Comparison of ENCODE assay signal across 8 cellular contexts in genomic region chr7:44980393-44981034, GRCh38. TPM values are rescaled to one million over a fixed set of nuclear protein-coding genes. Genes with fewer than 3 reads are reported as not detected.
A peak's percentile ranks its signal among the peaks of the same experiment; 100 is the strongest.
DNase-seq lines count a peak whose midpoint lies in the region; ATAC-seq and TF ChIP-seq lines count a peak whose summit lies in the region.

No MANE protein-coding gene starts in this region.

- H3K36me3 ChIP-seq in ACC112 (ENCODE audit: insufficient read depth, low read length) (peaks cover 26% of the 10 kb centered on the region), fibroblast of lung (ENCODE audit: control insufficient read depth, insufficient read depth, low read length) (peaks cover 22% of the 10 kb centered on the region)

- H3K4me1 Mint-ChIP-seq in activated CD4-positive, alpha-beta T cell treated with anti-CD3 and anti-CD28 coated beads for 36 hours: peaks cover 68% of the 10 kb centered on the region

- H3K79me2 ChIP-seq in ACC112 (ENCODE audit: control insufficient read depth, insufficient read depth, low read length, unreplicated experiment) (peaks cover 23% of the 10 kb centered on the region), fibroblast of lung (ENCODE audit: control insufficient read depth, insufficient read depth, low read length) (peaks cover 17% of the 10 kb centered on the region)

- POLR2A ChIA-PET in activated CD4-positive, alpha-beta T cell treated with anti-CD3 and anti-CD28 coated beads for 36 hours (lab: Charles Lee): interaction anchor here (0.7 to 6.8 kb wide), 9 partner anchors 19 to 342 kb away, joined by 3 to 99 read pairs (median 6); partner anchors contain the start of genes CCM2, H2AZ2, PURB and TBRG4

- H4K20me1 ChIP-seq in fibroblast of lung (ENCODE audit: control insufficient read depth, extremely low read depth, insufficient read depth, low read length): no peaks in the 10 kb centered on the region

- peak overlapping the region; percentile 99 for H3K27ac Mint-ChIP-seq in activated CD4-positive, alpha-beta T cell treated with anti-CD3 and anti-CD28 coated beads for 36 hours

- CTCF ChIA-PET in activated CD4-positive, alpha-beta T cell treated with anti-CD3 and anti-CD28 coated beads for 36 hours (lab: Charles Lee): interaction anchor here (0.6 to 3.7 kb wide), 6 partner anchors 21 to 341 kb away, joined by 3 to 20 read pairs (median 4); no protein-coding TSS in a partner anchor

- DNase-seq in activated CD4-positive, alpha-beta T cell treated with anti-CD3 and anti-CD28 coated beads for 36 hours: peak; percentile 94
- DNase-seq in fibroblast of lung (ENCODE audit: low read depth in 2 of 2) (peak; percentile 81 to 86), T1000 (lab: John Stamatoyannopoulos, UW) (no peak), HuH-7 (ENCODE audit: low spot score) (no peak)
- DNase-seq in stimulated activated CD4-positive, alpha-beta T cell treated with anti-CD3 and anti-CD28 coated beads, Interleukin-4, amount 100 ng/mL, for 24 hours: peak; percentile 87

- H3K4me3 ChIP-seq in ACC112 (ENCODE audit: low read depth, low read length) (no peak overlapping the region), fibroblast of lung (replicated peaks in 1 of 4; ENCODE audit: control extremely low read depth in 1 of 4, insufficient read depth in 1 of 4, low read depth in 3 of 4, low read length in 4 of 4) (no peak overlapping the region)

- H3K27me3 ChIP-seq in ACC112 (ENCODE audit: insufficient read depth, low read length) (no peaks in the 10 kb centered on the region), fibroblast of lung (ENCODE audit: control insufficient read depth, insufficient read depth, low read length) (no peaks in the 10 kb centered on the region)

- H3K9ac ChIP-seq in fibroblast of lung (ENCODE audit: insufficient read depth, low read length): no peak overlapping the region

- intact Hi-C loops in activated CD4-positive, alpha-beta T cell treated with anti-CD3 and anti-CD28 coated beads for 36 hours (cut with DNase I, micrococcal nuclease): loop anchor here (1.0 to 10.0 kb wide), 14 partner anchors 19 to 956 kb away; partner anchors contain the start of genes PPIA (in 2 of the 2), TBRG4 (in 2 of the 2), CCM2 (in 1 of the 2) and H2AZ2 (in 1 of the 2)

- H3K36me3 Mint-ChIP-seq in activated CD4-positive, alpha-beta T cell treated with anti-CD3 and anti-CD28 coated beads for 36 hours (ENCODE audit: low read depth): peaks cover 80% of the 10 kb centered on the region

- H3K4me1 ChIP-seq in ACC112 (ENCODE audit: control insufficient read depth, insufficient read depth, low read length, unreplicated experiment): peaks cover 43% of the 10 kb centered on the region
- H3K4me1 ChIP-seq in fibroblast of lung (ENCODE audit: control insufficient read depth, extremely low read depth, insufficient read depth, low read length): peaks cover 19% of the 10 kb centered on the region

- peak; percentile 35 for ATAC-seq in GM19328 (IDR thresholded peaks at IDR 0.05; ENCODE audit: unreplicated experiment)
- peak; percentile 53 for ATAC-seq in HG03432 (IDR thresholded peaks at IDR 0.05; ENCODE audit: unreplicated experiment)
- peak; percentile 48 for ATAC-seq in activated CD4-positive, alpha-beta T cell treated with anti-CD3 and anti-CD28 coated beads for 36 hours

- peak overlapping the region; percentile 99 for H3K4me3 Mint-ChIP-seq in activated CD4-positive, alpha-beta T cell treated with anti-CD3 and anti-CD28 coated beads for 36 hours

- H3K4me2 ChIP-seq in fibroblast of lung (ENCODE audit: extremely low read depth, insufficient read depth, low read length): peak overlapping the region; percentile 56

- H3K9me3 Mint-ChIP-seq in activated CD4-positive, alpha-beta T cell treated with anti-CD3 and anti-CD28 coated beads for 36 hours (ENCODE audit: low read depth): no peaks in the 10 kb centered on the region

- TF ChIP-seq CTCF in fibroblast of lung (conservative IDR thresholded peaks at IDR 0.05 in 1 of 2, IDR thresholded peaks at IDR 0.05 in 1 of 2; ENCODE audit: low read depth in 1 of 2, low read length in 2 of 2): no peak

- peak overlapping the region; percentile 75 for H3K27ac ChIP-seq in ACC112 (ENCODE audit: low read depth, low read length)
- peak overlapping the region; percentile 55 for H3K27ac ChIP-seq in fibroblast of lung (ENCODE audit: insufficient read depth, low read length)

- no peaks in the 10 kb centered on the region for H3K27me3 Mint-ChIP-seq in activated CD4-positive, alpha-beta T cell treated with anti-CD3 and anti-CD28 coated beads for 36 hours

- H3K9me3 ChIP-seq in fibroblast of lung (ENCODE audit: control insufficient read depth, insufficient read depth, low read depth, low read length): no peaks in the 10 kb centered on the region

- H2AFZ ChIP-seq in ACC112 (ENCODE audit: low read length, unreplicated experiment): no peak overlapping the region
- H2AFZ ChIP-seq in fibroblast of lung (ENCODE audit: low read length): no peak overlapping the region

RNA-seq across cellular contexts. Expression of gene MYO1G, which starts 1.7 kb away (rescaled TPM):
- 100 to 1,000 TPM; 369 to 376 TPM for total RNA-seq in activated CD4-positive, alpha-beta T cell treated with anti-CD3 and anti-CD28 coated beads for 36 hours
- under 0.01 TPM in 2 replicates for total RNA-seq in fibroblast of lung
- polyA plus RNA-seq in fibroblast of lung: 0.02 and 0.10 TPM in 2 replicates
- polyA plus RNA-seq in fibroblast of lung (2012): 0.08 TPM in 1 of 2 replicates, not detected in the other
- 0.19 TPM in 1 of 2 replicates, not detected in the other for polyA minus RNA-seq in fibroblast of lung (ENCODE audit: low replicate concordance)

RNA-seq across cellular contexts. Expression of gene CCM2, which starts 19.5 kb away (rescaled TPM):
- total RNA-seq in activated CD4-positive, alpha-beta T cell treated with anti-CD3 and anti-CD28 coated beads for 36 hours: 10 to 100 TPM; 70.1 to 80.1 TPM
- total RNA-seq in fibroblast of lung: 40.6 and 52.4 TPM in 2 replicates
- 27.8 and 34.7 TPM in 2 replicates for polyA plus RNA-seq in fibroblast of lung
- 42.8 and 67.1 TPM in 2 replicates for polyA plus RNA-seq in fibroblast of lung (2012)
- 173 and 190 TPM in 2 replicates for polyA minus RNA-seq in fibroblast of lung (ENCODE audit: low replicate concordance)

Comparison
In these comparisons a context has a peak if more than half of its experiments do, and no peak if none do; other contexts are left out.
1. DNase-seq: peak in activated CD4-positive, alpha-beta T cell treated with anti-CD3 and anti-CD28 coated beads for 36 hours (single experiment), fibroblast of lung (2 of 2) and stimulated activated CD4-positive, alpha-beta T cell treated with anti-CD3 and anti-CD28 coated beads, Interleukin-4, amount 100 ng/mL, for 24 hours (single experiment); none in T1000 (single experiment) and HuH-7 (single experiment).
2. RNA of gene MYO1G, which starts 1.7 kb away (total RNA-seq): 369 to 376 TPM in activated CD4-positive, alpha-beta T cell treated with anti-CD3 and anti-CD28 coated beads for 36 hours; under 0.01 TPM in fibroblast of lung; every median in the first group is over 100 times any median in the second.
3. Peak in every context shown above with its lines, with median percentiles within 50 percentile points of each other: ATAC-seq.